Comparison of ENCODE assay signal across 7 cellular contexts in the genomic region with DNA sequence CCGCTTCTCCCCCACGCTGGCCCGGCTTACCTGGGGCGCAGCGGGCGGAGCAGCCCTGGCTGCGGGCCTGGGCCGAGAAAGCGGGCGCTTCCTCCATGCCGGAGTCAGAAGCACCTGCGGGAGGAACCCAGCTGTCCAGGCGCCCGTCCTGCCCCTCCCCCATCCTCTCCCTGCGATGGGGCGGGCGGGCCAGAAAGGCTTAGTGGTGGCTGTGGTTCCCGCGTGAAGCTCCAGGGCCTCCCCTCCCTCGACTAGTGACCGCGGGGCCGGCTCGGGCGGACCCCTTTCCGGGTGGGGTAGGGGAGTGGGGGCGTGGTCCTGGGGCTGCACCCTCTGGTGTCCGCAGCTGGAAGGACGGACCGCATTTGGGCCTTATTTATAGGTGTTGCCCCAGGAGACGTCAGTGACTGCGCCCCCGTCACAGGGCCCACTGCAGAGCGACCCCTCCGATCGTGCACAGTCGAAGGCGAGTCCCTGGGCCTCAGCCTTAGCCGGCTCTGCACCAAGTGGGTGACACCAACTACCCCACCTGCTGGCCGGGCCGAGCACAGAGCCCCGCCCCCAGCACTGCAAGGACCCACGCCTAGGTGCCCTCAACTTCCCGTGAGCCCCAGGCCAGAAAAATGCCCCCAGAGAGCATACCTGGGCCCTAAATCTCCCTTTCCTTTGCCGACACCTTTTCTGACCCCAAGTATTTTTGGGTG.
DNase-seq lines count a peak whose midpoint lies in the region; ATAC-seq and TF ChIP-seq lines count a peak whose summit lies in the region.
"Not testable (repeated sequence)": the region's sequence is repeated elsewhere in the genome, so short reads cannot be mapped to it uniquely, and the experiment has no call there.

No MANE protein-coding gene starts in this region.

- TF ChIP-seq CTCF in GM10266 (IDR thresholded peaks at IDR 0.05; ENCODE audit: control insufficient read depth, insufficient read depth, low read depth, missing control alignments); chondrocyte (IDR thresholded peaks at IDR 0.05); upper lobe of right lung (IDR thresholded peaks at IDR 0.05): not testable (repeated sequence)

- H3K36me3 Mint-ChIP-seq in chondrocyte (ENCODE audit: low read depth) = not testable (repeated sequence)

- H3K9me3 ChIP-seq in upper lobe of right lung = not testable (repeated sequence)

- H3K4me3 ChIP-seq in upper lobe of right lung = not testable (repeated sequence)

- peak; percentile 12 for DNase-seq in GM10266 (ENCODE audit: extremely low spot score)
- peak; percentile 19 for DNase-seq in NCI-H146 (lab: John Stamatoyannopoulos, UW)
- DNase-seq in RPMI8226 = peak; percentile 4
- DNase-seq in chondrocyte (ENCODE audit: low spot score) = peak; percentile 87
- DNase-seq in left colon = not testable (repeated sequence)
- peak; percentile 80 for DNase-seq in posterior vena cava (ENCODE audit: low spot score)
- peak; percentile 61 for DNase-seq in upper lobe of right lung

- not testable (repeated sequence) for H3K36me3 ChIP-seq in upper lobe of right lung

- intact Hi-C loops in left colon (cut with DNase I, micrococcal nuclease); posterior vena cava (cut with DNase I); upper lobe of right lung (cut with DNase I): not testable (repeated sequence)

- not testable (repeated sequence) for H3K27me3 ChIP-seq in upper lobe of right lung

- H3K4me1 ChIP-seq in upper lobe of right lung = not testable (repeated sequence)

- H3K27me3 Mint-ChIP-seq in chondrocyte (ENCODE audit: low read depth) = not testable (repeated sequence)

- not testable (repeated sequence) for H3K9me3 Mint-ChIP-seq in chondrocyte (ENCODE audit: low read depth)

- H3K27ac ChIP-seq in upper lobe of right lung = not testable (repeated sequence)

- not testable (repeated sequence) for H3K4me1 Mint-ChIP-seq in chondrocyte (ENCODE audit: low read depth)

- ATAC-seq in left colon = peak; percentile 61
- not testable (repeated sequence) for ATAC-seq in upper lobe of right lung

- H3K4me3 Mint-ChIP-seq in chondrocyte (ENCODE audit: unreplicated experiment) = not testable (repeated sequence)

- not testable (repeated sequence) for H3K27ac Mint-ChIP-seq in chondrocyte (ENCODE audit: unreplicated experiment)
